Comparison of ENCODE assay signal across 23 cellular contexts in genomic region chr1:218034464-218034863, GRCh38.
"Had no signal": no experiment of that assay in that cellular context is flagged by ENCODE, and none has a peak within 500 bp of the region (broad histone marks: within the 10 kb centered on the region; RNA-seq: fewer than 3 reads in every experiment).

No MANE protein-coding gene starts in this region.

- H3K4me3 Mint-ChIP-seq: activated CD4-positive, alpha-beta T cell treated with anti-CD3 and anti-CD28 coated beads, Interleukin-2, amount 10 ng/mL, durations not matched to agents 7 days and 5 days; activated CD8-positive, alpha-beta T cell treated with anti-CD3 and anti-CD28 coated beads, Interleukin-2, amount 10 ng/mL, durations not matched to agents 7 days and 5 days; activated T-cell treated with anti-CD3 and anti-CD28 coated beads, Interleukin-2, amount 50 U/mL, for 4 hours; nephron; T-helper 1 cell treated with Interleukin-12 subunit alpha and Interleukin-12 subunit beta and Interleukin-4 antibody, amounts not matched to agents 30 μg/mL and 1 μg/mL, for 36 hours had no signal

- H3K4me3 ChIP-seq: ascending aorta, breast epithelium, esophagus muscularis mucosa, gastroesophageal sphincter, heart right ventricle, left lung, tibial artery had no signal

- H3K27ac Mint-ChIP-seq: activated CD4-positive, alpha-beta T cell treated with anti-CD3 and anti-CD28 coated beads, Interleukin-2, amount 10 ng/mL, durations not matched to agents 7 days and 5 days; activated CD8-positive, alpha-beta T cell treated with anti-CD3 and anti-CD28 coated beads, Interleukin-2, amount 10 ng/mL, durations not matched to agents 7 days and 5 days; nephron; progenitor cell of endocrine pancreas; T-helper 1 cell treated with Interleukin-12 subunit alpha and Interleukin-12 subunit beta and Interleukin-4 antibody, amounts not matched to agents 30 μg/mL and 1 μg/mL, for 36 hours had no signal

- ATAC-seq: activated CD4-positive, CD25-positive, alpha-beta regulatory T cell treated with anti-CD3 and anti-CD28 coated beads, Interleukin-2, amount 50 U/mL, for 24 hours; activated CD8-positive, alpha-beta T cell treated with anti-CD3 and anti-CD28 coated beads, Interleukin-2, amount 10 ng/mL, durations not matched to agents 7 days and 5 days; activated T-cell treated with anti-CD3 and anti-CD28 coated beads, Interleukin-2, amount 50 U/mL, for 4 hours; gastroesophageal sphincter; heart right ventricle; left lung; right cardiac atrium; stimulated activated naive CD8-positive, alpha-beta T cell treated with anti-CD3 and anti-CD28 coated beads, Interleukin-15, Interleukin-2, amounts not matched to agents 100 U/mL and 50 U/mL, for 24 hours had no signal

- H3K4me1 Mint-ChIP-seq: activated CD4-positive, alpha-beta T cell treated with anti-CD3 and anti-CD28 coated beads, Interleukin-2, amount 10 ng/mL, durations not matched to agents 7 days and 5 days; nephron had no signal

- H3K9me3 Mint-ChIP-seq: activated CD4-positive, alpha-beta T cell treated with anti-CD3 and anti-CD28 coated beads, Interleukin-2, amount 10 ng/mL, durations not matched to agents 7 days and 5 days; T-helper 1 cell treated with Interleukin-12 subunit alpha and Interleukin-12 subunit beta and Interleukin-4 antibody, amounts not matched to agents 30 μg/mL and 1 μg/mL, for 36 hours had no signal

- H3K27ac ChIP-seq: ascending aorta, breast epithelium, esophagus muscularis mucosa, gastroesophageal sphincter, heart right ventricle, left lung, tibial artery had no signal

- H3K27me3 Mint-ChIP-seq: activated CD4-positive, alpha-beta T cell treated with anti-CD3 and anti-CD28 coated beads, Interleukin-2, amount 10 ng/mL, durations not matched to agents 7 days and 5 days; progenitor cell of endocrine pancreas had no signal

- DNase-seq: activated CD4-positive, alpha-beta T cell treated with anti-CD3 and anti-CD28 coated beads, Interleukin-2, amount 10 ng/mL, durations not matched to agents 7 days and 5 days; activated CD8-positive, alpha-beta T cell treated with anti-CD3 and anti-CD28 coated beads, Interleukin-2, amount 10 ng/mL, durations not matched to agents 7 days and 5 days; activated effector memory CD4-positive, alpha-beta T cell treated with anti-CD3 and anti-CD28 coated beads, Interleukin-2, amount 50 U/mL, for 16 hours; activated naive CD4-positive, alpha-beta T cell treated with anti-CD3 and anti-CD28 coated beads, Interleukin-2, amount 50 U/mL, for 16 hours; activated T-cell treated with anti-CD3 and anti-CD28 coated beads, Interleukin-2, amount 50 U/mL, for 4 hours; cerebellar nuclear complex; cortex of kidney; effector CD8-positive, alpha-beta T cell; heart right ventricle; left lung; midbrain; right cardiac atrium; stimulated activated naive CD8-positive, alpha-beta T cell treated with anti-CD3 and anti-CD28 coated beads, Interleukin-15, Interleukin-2, amounts not matched to agents 100 U/mL and 50 U/mL, for 24 hours; substantia nigra; tibial artery had no signal

- H3K4me1 ChIP-seq: ascending aorta, breast epithelium, gastroesophageal sphincter, heart right ventricle, left lung, tibial artery had no signal

- H3K36me3 ChIP-seq: ascending aorta, breast epithelium, esophagus muscularis mucosa, gastroesophageal sphincter, heart right ventricle, left lung, tibial artery had no signal

- H3K27me3 ChIP-seq: ascending aorta, breast epithelium, esophagus muscularis mucosa, gastroesophageal sphincter, heart right ventricle, left lung, tibial artery had no signal

- H3K9me3 ChIP-seq: ascending aorta, breast epithelium, esophagus muscularis mucosa, tibial artery had no signal
